ENCODE assay signal across 8 cellular contexts in the genomic region with DNA sequence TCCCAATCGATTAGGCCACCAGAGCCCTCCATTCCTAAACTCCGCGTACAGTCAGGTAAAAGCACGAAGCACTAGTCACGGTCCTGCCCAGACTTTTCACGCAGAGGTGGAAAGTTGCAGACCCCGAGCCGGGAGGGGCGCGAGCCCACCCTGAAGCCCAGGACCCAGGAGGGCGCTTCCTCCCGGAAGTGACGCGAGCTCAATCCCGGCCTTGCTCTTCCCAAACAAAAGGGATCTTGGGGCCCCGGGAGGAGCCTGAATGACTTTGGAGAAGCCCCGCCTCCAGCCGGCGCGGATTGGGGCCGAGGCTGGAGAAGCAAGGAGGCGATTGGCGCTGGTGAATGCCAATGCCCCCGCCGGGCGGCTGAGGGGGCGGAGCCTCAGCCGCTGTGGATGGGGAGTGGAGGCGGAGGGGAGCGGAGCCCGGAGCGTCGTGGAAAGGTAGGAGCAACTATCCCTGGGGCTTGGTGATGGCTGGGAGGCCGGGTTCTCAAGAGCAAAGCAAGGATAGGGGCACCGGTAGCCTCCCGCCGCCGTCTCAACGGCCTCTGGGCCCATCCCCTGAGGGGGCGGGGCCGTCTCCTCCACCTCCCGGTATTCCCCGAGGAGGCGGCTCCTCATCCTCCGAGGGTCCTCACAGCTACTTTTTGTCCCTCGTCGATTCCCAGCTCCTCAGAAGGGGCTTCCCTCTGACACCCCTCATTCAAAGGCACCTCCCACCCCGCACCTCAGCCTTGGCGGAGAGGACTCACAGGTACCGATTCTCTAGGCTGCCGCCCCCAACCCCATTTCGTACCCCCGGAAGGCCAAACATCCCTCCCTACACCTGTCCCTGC. TPM values are rescaled to one million over a fixed set of nuclear protein-coding genes. Genes with fewer than 3 reads are reported as not detected.
DNase-seq lines count a peak whose midpoint lies in the region; ATAC-seq and TF ChIP-seq lines count a peak whose summit lies in the region.

A gene with protein sequence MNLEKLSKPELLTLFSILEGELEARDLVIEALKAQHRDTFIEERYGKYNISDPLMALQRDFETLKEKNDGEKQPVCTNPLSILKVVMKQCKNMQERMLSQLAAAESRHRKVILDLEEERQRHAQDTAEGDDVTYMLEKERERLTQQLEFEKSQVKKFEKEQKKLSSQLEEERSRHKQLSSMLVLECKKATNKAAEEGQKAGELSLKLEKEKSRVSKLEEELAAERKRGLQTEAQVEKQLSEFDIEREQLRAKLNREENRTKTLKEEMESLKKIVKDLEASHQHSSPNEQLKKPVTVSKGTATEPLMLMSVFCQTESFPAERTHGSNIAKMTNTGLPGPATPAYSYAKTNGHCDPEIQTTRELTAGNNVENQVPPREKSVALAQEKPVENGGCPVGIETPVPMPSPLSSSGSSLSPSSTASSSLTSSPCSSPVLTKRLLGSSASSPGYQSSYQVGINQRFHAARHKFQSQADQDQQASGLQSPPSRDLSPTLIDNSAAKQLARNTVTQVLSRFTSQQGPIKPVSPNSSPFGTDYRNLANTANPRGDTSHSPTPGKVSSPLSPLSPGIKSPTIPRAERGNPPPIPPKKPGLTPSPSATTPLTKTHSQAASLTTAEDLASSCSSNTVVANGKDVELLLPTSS (plus strand): TSS at position 383 of the 836 bp plus-strand sequence. CDS start 19,952 bp downstream, outside the sequence.

- H3K36me3 ChIP-seq in BE2C (no peaks in the 10 kb centered on the region), right lobe of liver (no peaks in the 10 kb centered on the region)

- peak within 1 kb of the TSS; percentile 3 to 98 (median 88) for H3K27ac ChIP-seq in dorsolateral prefrontal cortex
- peak within 1 kb of the TSS; percentile 75 to 90 (median 77) for H3K27ac ChIP-seq in right lobe of liver

- H3K27me3 ChIP-seq in BE2C (no peaks in the 10 kb centered on the region), dorsolateral prefrontal cortex (no peaks in the 10 kb centered on the region), right lobe of liver (no peaks in the 10 kb centered on the region)

- ATAC-seq in GM19324 (IDR thresholded peaks at IDR 0.05; ENCODE audit: low FRiP score, unreplicated experiment): peak; percentile 90
- ATAC-seq in HG03460 (IDR thresholded peaks at IDR 0.05; ENCODE audit: unreplicated experiment): peak; percentile 71
- ATAC-seq in right lobe of liver: peak; percentile 96 to 99 (median 98)

- TF ChIP-seq POLR2A in right lobe of liver (IDR thresholded peaks at IDR 0.05): peak; percentile 61

- DNase-seq in BE2C (peak; percentile 98), NCI-H526 (lab: John Stamatoyannopoulos, UW) (peak; percentile 97 to 99), dorsolateral prefrontal cortex (peak; percentile 92 to 98 (median 98)), right lobe of liver (peak; percentile 97)
- peak; percentile 83 to 86 for DNase-seq in activated CD4-positive, alpha-beta T cell treated with anti-CD3 and anti-CD28 coated beads, Interleukin-2, amount 50 U/mL, for 48 hours
- DNase-seq in stimulated activated CD4-positive, alpha-beta T cell treated with anti-CD3 and anti-CD28 coated beads, Interleukin-4, amount 100 ng/mL, for 24 hours: peak; percentile 84

- H3K4me1 ChIP-seq in BE2C: peaks cover 3% of the 10 kb centered on the region
- peaks cover 0 to 9% (median 2%) of the 10 kb centered on the region in 4 donors for H3K4me1 ChIP-seq in right lobe of liver

- no peaks in the 10 kb centered on the region for H3K9me3 ChIP-seq in BE2C
- H3K9me3 ChIP-seq in right lobe of liver: no peaks in the 10 kb centered on the region

- no peak for TF ChIP-seq CTCF in BE2C (IDR thresholded peaks at IDR 0.05; ENCODE audit: low read depth, low read length)
- TF ChIP-seq CTCF in dorsolateral prefrontal cortex (IDR thresholded peaks at IDR 0.05 in 54 of 56, conservative IDR thresholded peaks at IDR 0.05 in 2 of 56; ENCODE audit: low read depth in 1 of 56, partially characterized antibody in 56 of 56): peak in 36 of 56 donors; percentile 9 to 61 (median 32)
- no peak for TF ChIP-seq CTCF in right lobe of liver (IDR thresholded peaks at IDR 0.05)

- H3K4me3 ChIP-seq in BE2C (ENCODE audit: low read depth, low read length): peak within 1 kb of the TSS; percentile 99
- H3K4me3 ChIP-seq in dorsolateral prefrontal cortex: peak within 1 kb of the TSS; percentile 72 to 100 (median 95)
- H3K4me3 ChIP-seq in right lobe of liver: peak within 1 kb of the TSS; percentile 82 to 99 (median 95)

- intact Hi-C loops in dorsolateral prefrontal cortex (cut with DNase I): loop anchor here (1.0 to 10.0 kb wide), 5 partner anchors 70 to 409 kb away; a partner anchor contains a TSS
- intact Hi-C loops in right lobe of liver (cut with DNase I): no loop called here

- 2% methylated on average over 19 of the region's 53 CpGs for WGBS in right lobe of liver (ENCODE audit: insufficient coverage, low coverage, low lambda C conversion rate, missing lambda C conversion rate)

RNA-seq across cellular contexts. Expression of the gene that starts here (rescaled TPM):
- 6.6 TPM for polyA plus RNA-seq in BE2C (2012; ENCODE audit: insufficient read depth, insufficient read length, low read depth)
- total RNA-seq in dorsolateral prefrontal cortex: 10 to 100 TPM; 24.0 to 48.1 (median 32.7) TPM
- 1 to 10 TPM; 3.5 to 8.1 (median 4.8) TPM for total RNA-seq in right lobe of liver

Comparison
In these comparisons a context has a peak if more than half of its experiments do, and no peak if none do; other contexts are left out.
1. Peak in every context shown above with its lines: DNase-seq, ATAC-seq, H3K4me3 ChIP-seq and H3K27ac ChIP-seq.
2. CTCF ChIP-seq: peak in dorsolateral prefrontal cortex (36 of 56); none in BE2C (single experiment) and right lobe of liver (0 of 4).
3. intact Hi-C loops: an anchor here in dorsolateral prefrontal cortex (1.0 to 10.0 kb wide); none called in right lobe of liver.